1 cellular context compared by ENCODE assay signal in the genomic region with DNA sequence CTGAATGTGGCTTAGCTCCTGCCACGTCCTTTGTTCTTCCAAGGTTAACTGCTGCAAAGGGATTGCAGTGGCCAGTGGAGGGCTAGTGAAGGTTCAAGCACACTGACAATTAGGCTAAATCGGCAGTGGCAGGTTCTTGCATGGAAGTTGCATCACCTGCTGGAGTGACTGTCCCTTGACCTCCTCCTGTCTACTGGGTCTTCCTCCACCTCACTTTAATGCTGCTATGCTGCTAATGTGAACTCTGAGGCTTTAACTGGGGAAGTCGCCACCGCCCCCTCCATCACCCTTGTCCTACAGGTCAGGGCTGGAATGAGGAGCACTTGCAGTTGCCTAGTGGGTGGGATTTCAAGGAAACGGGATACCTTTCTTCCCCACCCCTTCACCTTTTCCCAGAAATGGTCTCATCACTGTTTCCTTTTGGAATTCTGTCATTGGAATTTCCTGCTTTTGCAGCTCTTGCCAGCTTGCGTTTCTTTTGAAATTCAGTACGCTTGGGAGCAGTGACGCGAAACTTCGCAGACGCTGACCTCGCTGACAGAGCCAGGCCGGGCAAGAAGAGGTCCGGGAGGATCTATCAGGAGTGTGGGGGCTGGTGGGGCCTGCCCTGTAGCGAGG.
TF ChIP-seq lines count a peak whose summit lies in the region.

No MANE protein-coding gene starts in this region.

TF ChIP-seq in K562, 482 proteins besides CTCF, POLR2A, EP300 and RAD21 (continued from another document and continues in another):
- TF ChIP-seq, protein P1, sequence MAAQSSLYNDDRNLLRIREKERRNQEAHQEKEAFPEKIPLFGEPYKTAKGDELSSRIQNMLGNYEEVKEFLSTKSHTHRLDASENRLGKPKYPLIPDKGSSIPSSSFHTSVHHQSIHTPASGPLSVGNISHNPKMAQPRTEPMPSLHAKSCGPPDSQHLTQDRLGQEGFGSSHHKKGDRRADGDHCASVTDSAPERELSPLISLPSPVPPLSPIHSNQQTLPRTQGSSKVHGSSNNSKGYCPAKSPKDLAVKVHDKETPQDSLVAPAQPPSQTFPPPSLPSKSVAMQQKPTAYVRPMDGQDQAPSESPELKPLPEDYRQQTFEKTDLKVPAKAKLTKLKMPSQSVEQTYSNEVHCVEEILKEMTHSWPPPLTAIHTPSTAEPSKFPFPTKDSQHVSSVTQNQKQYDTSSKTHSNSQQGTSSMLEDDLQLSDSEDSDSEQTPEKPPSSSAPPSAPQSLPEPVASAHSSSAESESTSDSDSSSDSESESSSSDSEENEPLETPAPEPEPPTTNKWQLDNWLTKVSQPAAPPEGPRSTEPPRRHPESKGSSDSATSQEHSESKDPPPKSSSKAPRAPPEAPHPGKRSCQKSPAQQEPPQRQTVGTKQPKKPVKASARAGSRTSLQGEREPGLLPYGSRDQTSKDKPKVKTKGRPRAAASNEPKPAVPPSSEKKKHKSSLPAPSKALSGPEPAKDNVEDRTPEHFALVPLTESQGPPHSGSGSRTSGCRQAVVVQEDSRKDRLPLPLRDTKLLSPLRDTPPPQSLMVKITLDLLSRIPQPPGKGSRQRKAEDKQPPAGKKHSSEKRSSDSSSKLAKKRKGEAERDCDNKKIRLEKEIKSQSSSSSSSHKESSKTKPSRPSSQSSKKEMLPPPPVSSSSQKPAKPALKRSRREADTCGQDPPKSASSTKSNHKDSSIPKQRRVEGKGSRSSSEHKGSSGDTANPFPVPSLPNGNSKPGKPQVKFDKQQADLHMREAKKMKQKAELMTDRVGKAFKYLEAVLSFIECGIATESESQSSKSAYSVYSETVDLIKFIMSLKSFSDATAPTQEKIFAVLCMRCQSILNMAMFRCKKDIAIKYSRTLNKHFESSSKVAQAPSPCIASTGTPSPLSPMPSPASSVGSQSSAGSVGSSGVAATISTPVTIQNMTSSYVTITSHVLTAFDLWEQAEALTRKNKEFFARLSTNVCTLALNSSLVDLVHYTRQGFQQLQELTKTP (IDR thresholded peaks at IDR 0.05; ENCODE audit: low read depth in 1 of 2, partially characterized antibody in 2 of 2): peak in 1 of 2 experiments; percentile 28
- TF ChIP-seq ESRRA (IDR thresholded peaks at IDR 0.05; ENCODE audit: borderline replicate concordance, low read depth): peak; percentile 95
- TF ChIP-seq POLR2H (tag; IDR thresholded peaks at IDR 0.05; ENCODE audit: low read depth): peak; percentile 65
- TF ChIP-seq RCOR1 (IDR thresholded peaks at IDR 0.05; ENCODE audit: borderline replicate concordance in 1 of 2, low read depth in 2 of 2, low read length in 2 of 2): 0 out of 4 replicates have a peak, but pooled peaks of 1 of the 2 experiments have one; percentile 24
- peak; percentile 31; the same call in 1 of the 2 replicates for TF ChIP-seq NR2C1 (IDR thresholded peaks at IDR 0.05)
- TF ChIP-seq NR2C1 (tag; IDR thresholded peaks at IDR 0.05): peak; percentile 88
- TF ChIP-seq ZFPM2 (CRISPR knock-in tag; IDR thresholded peaks at IDR 0.05): no peak
- no peak for TF ChIP-seq PREB (CRISPR knock-in tag; IDR thresholded peaks at IDR 0.05)
- TF ChIP-seq CTBP1 (IDR thresholded peaks at IDR 0.05; ENCODE audit: borderline replicate concordance): peak; percentile 85
- TF ChIP-seq HNRNPK (IDR thresholded peaks at IDR 0.05; ENCODE audit: low read depth, low read length, poor library complexity, severe bottlenecking): no peak
- TF ChIP-seq ZNF589 (CRISPR knock-in tag; IDR thresholded peaks at IDR 0.05; ENCODE audit: low read depth): peak; percentile 93; the same call in 1 of the 2 replicates
- TF ChIP-seq RBM17 (IDR thresholded peaks at IDR 0.05; ENCODE audit: borderline replicate concordance, low read depth, low read length): no peak
- TF ChIP-seq ZNF584 (CRISPR knock-in tag; IDR thresholded peaks at IDR 0.05; ENCODE audit: low read depth): peak; percentile 83
- no peak for TF ChIP-seq ZC3H4 (CRISPR knock-in tag; IDR thresholded peaks at IDR 0.05; ENCODE audit: borderline replicate concordance)
- peak; percentile 55; the same call in 1 of the 2 replicates for TF ChIP-seq L3MBTL2 (IDR thresholded peaks at IDR 0.05)
- TF ChIP-seq, protein P2, sequence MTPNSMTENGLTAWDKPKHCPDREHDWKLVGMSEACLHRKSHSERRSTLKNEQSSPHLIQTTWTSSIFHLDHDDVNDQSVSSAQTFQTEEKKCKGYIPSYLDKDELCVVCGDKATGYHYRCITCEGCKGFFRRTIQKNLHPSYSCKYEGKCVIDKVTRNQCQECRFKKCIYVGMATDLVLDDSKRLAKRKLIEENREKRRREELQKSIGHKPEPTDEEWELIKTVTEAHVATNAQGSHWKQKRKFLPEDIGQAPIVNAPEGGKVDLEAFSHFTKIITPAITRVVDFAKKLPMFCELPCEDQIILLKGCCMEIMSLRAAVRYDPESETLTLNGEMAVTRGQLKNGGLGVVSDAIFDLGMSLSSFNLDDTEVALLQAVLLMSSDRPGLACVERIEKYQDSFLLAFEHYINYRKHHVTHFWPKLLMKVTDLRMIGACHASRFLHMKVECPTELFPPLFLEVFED (CRISPR knock-in tag; conservative IDR thresholded peaks at IDR 0.05): no peak
- TF ChIP-seq ZNF197 (CRISPR knock-in tag; IDR thresholded peaks at IDR 0.05; ENCODE audit: low read depth): peak; percentile 79; the same call in 1 of the 2 replicates
- TF ChIP-seq JUND (IDR thresholded peaks at IDR 0.05; ENCODE audit: borderline replicate concordance, low read depth, low read length): peak; percentile 84
- TF ChIP-seq JUND (tag; IDR thresholded peaks at IDR 0.05; ENCODE audit: borderline replicate concordance, low read depth, low read length): no peak
- no peak for TF ChIP-seq NR2C2 (CRISPR knock-in tag; IDR thresholded peaks at IDR 0.05)
- TF ChIP-seq NR2C2 (tag; IDR thresholded peaks at IDR 0.05): peak; percentile 91
- TF ChIP-seq, protein P3, sequence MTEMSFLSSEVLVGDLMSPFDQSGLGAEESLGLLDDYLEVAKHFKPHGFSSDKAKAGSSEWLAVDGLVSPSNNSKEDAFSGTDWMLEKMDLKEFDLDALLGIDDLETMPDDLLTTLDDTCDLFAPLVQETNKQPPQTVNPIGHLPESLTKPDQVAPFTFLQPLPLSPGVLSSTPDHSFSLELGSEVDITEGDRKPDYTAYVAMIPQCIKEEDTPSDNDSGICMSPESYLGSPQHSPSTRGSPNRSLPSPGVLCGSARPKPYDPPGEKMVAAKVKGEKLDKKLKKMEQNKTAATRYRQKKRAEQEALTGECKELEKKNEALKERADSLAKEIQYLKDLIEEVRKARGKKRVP (CRISPR knock-in tag; IDR thresholded peaks at IDR 0.05): peak; percentile 97
- TF ChIP-seq, protein P4, sequence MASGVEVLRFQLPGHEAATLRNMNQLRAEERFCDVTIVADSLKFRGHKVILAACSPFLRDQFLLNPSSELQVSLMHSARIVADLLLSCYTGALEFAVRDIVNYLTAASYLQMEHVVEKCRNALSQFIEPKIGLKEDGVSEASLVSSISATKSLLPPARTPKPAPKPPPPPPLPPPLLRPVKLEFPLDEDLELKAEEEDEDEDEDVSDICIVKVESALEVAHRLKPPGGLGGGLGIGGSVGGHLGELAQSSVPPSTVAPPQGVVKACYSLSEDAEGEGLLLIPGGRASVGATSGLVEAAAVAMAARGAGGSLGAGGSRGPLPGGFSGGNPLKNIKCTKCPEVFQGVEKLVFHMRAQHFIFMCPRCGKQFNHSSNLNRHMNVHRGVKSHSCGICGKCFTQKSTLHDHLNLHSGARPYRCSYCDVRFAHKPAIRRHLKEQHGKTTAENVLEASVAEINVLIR (CRISPR knock-in tag; IDR thresholded peaks at IDR 0.05): no peak
- TF ChIP-seq, protein P5, sequence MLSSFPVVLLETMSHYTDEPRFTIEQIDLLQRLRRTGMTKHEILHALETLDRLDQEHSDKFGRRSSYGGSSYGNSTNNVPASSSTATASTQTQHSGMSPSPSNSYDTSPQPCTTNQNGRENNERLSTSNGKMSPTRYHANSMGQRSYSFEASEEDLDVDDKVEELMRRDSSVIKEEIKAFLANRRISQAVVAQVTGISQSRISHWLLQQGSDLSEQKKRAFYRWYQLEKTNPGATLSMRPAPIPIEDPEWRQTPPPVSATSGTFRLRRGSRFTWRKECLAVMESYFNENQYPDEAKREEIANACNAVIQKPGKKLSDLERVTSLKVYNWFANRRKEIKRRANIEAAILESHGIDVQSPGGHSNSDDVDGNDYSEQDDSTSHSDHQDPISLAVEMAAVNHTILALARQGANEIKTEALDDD (IDR thresholded peaks at IDR 0.05): peak; percentile 51; the same call in 1 of the 2 replicates
- TF ChIP-seq CEBPB (tag; IDR thresholded peaks at IDR 0.05): peak; percentile 34; the same call in 1 of the 2 replicates
- peak; percentile 57 for TF ChIP-seq FOSL1 (tag; conservative IDR thresholded peaks at IDR 0.05)
- peak; percentile 83; the same call in 1 of the 2 replicates for TF ChIP-seq ZSCAN32 (CRISPR knock-in tag; IDR thresholded peaks at IDR 0.05)
- TF ChIP-seq RBBP5 (IDR thresholded peaks at IDR 0.05; ENCODE audit: borderline replicate concordance, insufficient read depth, low read length, poor library complexity, severe bottlenecking): no peak
- peak; percentile 79 to 92; a peak in 2 of 4 replicates for TF ChIP-seq TRIM24 (IDR thresholded peaks at IDR 0.05)
- 0 out of 2 replicates have a peak, but pooled peaks have one; percentile 11 for TF ChIP-seq ZNF239 (CRISPR knock-in tag; IDR thresholded peaks at IDR 0.05)
- TF ChIP-seq, protein P6, sequence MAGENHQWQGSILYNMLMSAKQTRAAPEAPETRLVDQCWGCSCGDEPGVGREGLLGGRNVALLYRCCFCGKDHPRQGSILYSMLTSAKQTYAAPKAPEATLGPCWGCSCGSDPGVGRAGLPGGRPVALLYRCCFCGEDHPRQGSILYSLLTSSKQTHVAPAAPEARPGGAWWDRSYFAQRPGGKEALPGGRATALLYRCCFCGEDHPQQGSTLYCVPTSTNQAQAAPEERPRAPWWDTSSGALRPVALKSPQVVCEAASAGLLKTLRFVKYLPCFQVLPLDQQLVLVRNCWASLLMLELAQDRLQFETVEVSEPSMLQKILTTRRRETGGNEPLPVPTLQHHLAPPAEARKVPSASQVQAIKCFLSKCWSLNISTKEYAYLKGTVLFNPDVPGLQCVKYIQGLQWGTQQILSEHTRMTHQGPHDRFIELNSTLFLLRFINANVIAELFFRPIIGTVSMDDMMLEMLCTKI (IDR thresholded peaks at IDR 0.05; ENCODE audit: partially characterized antibody): no peak
- TF ChIP-seq PHF8 (IDR thresholded peaks at IDR 0.05; ENCODE audit: borderline replicate concordance, low read length): no peak
- TF ChIP-seq ZC3H11A (IDR thresholded peaks at IDR 0.05; ENCODE audit: low read depth, low read length): no peak
- TF ChIP-seq MYC (IDR thresholded peaks at IDR 0.05; ENCODE audit: low read depth, low read length): peak; percentile 39
- TF ChIP-seq MYC (CRISPR knock-in tag; IDR thresholded peaks at IDR 0.05; ENCODE audit: borderline replicate concordance, low read depth): no peak
- TF ChIP-seq ZNF175 (CRISPR knock-in tag; IDR thresholded peaks at IDR 0.05; ENCODE audit: low read depth): peak; percentile 91
- TF ChIP-seq U2AF2 (optimal IDR thresholded peaks at IDR 0.05; ENCODE audit: low read depth, low read length): no peak
- TF ChIP-seq BACH1 (tag; IDR thresholded peaks at IDR 0.05): peak; percentile 55; the same call in 1 of the 2 replicates
- TF ChIP-seq, protein P7, sequence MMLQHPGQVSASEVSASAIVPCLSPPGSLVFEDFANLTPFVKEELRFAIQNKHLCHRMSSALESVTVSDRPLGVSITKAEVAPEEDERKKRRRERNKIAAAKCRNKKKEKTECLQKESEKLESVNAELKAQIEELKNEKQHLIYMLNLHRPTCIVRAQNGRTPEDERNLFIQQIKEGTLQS (IDR thresholded peaks at IDR 0.05): peak; percentile 90
- TF ChIP-seq, protein P7 (CRISPR knock-in tag; conservative IDR thresholded peaks at IDR 0.05): no peak
- no peak for TF ChIP-seq ARID3A (IDR thresholded peaks at IDR 0.05; ENCODE audit: borderline replicate concordance, low read depth, low read length)
- no peak for TF ChIP-seq HMG20B (CRISPR knock-in tag; IDR thresholded peaks at IDR 0.05)
- TF ChIP-seq ZEB2 (IDR thresholded peaks at IDR 0.05): 0 out of 2 replicates have a peak, but pooled peaks have one; percentile 27
- TF ChIP-seq CEBPG (CRISPR knock-in tag; IDR thresholded peaks at IDR 0.05): peak; percentile 93
- TF ChIP-seq CEBPG (tag; conservative IDR thresholded peaks at IDR 0.05 in 1 of 2, IDR thresholded peaks at IDR 0.05 in 1 of 2): peak; percentile 93 to 98
- TF ChIP-seq KDM4B (IDR thresholded peaks at IDR 0.05; ENCODE audit: borderline replicate concordance in 2 of 2, low read depth in 1 of 2): peak in 1 of 2 experiments; percentile 50; a peak in 1 of 4 replicates
- TF ChIP-seq SOX6 (IDR thresholded peaks at IDR 0.05): peak; percentile 71
- peak; percentile 87; the same call in 1 of the 2 replicates for TF ChIP-seq RNF2 (IDR thresholded peaks at IDR 0.05)
- TF ChIP-seq GABPA (tag; conservative IDR thresholded peaks at IDR 0.05; ENCODE audit: low read depth): peak; percentile 60
- TF ChIP-seq ZBTB2 (IDR thresholded peaks at IDR 0.05): no peak
